ENCODE assay signal across 9 cellular contexts in genomic region chr6:40997256-40997957, GRCh38. TPM values are rescaled to one million over a fixed set of nuclear protein-coding genes. Genes with fewer than 3 reads are reported as not detected.
DNase-seq lines count a peak whose midpoint lies in the region; ATAC-seq and TF ChIP-seq lines count a peak whose summit lies in the region.
"Had no signal": no experiment of that assay in that cellular context is flagged by ENCODE, and none has a peak within 500 bp of the region (broad histone marks: within the 10 kb centered on the region; RNA-seq: fewer than 3 reads in every experiment).

No MANE protein-coding gene starts in this region.

- CTCF ChIA-PET in OCI-LY7 (lab: Charles Lee; ENCODE audit: unreplicated experiment) = no interaction called here

- no peaks in the 10 kb centered on the region for H3K9me3 ChIP-seq in right atrium auricular region
- no peaks in the 10 kb centered on the region for H3K9me3 ChIP-seq in OCI-LY7 (ENCODE audit: low read length)
- H3K9me3 ChIP-seq: tibial nerve had no signal

- intact Hi-C loops in OCI-LY7 (cut with micrococcal nuclease; ENCODE audit: unreplicated experiment) = no loop called here

- no peak overlapping the region for H2AFZ ChIP-seq in OCI-LY7 (ENCODE audit: low read length)

- BruUV-seq in OCI-LY7 (replicated peaks; lab: Mats Ljungman, UMichigan) = no TSS peak

- POLR2A ChIA-PET in OCI-LY7 (lab: Charles Lee) = interaction anchor here (0.7 to 1.3 kb wide), 3 partner anchors 16 to 113 kb away, joined by 3 to 4 read pairs (median 3); no protein-coding TSS in a partner anchor

- no peaks in the 10 kb centered on the region for H3K79me2 ChIP-seq in OCI-LY7 (ENCODE audit: insufficient read depth, low read depth, low read length)

- H4K20me1 ChIP-seq in OCI-LY7 (ENCODE audit: insufficient read depth, low read length) = no peaks in the 10 kb centered on the region

- H3K4me1 ChIP-seq in right atrium auricular region = peaks cover 0 to 24% of the 10 kb centered on the region in 2 donors
- H3K4me1 ChIP-seq in OCI-LY7 (ENCODE audit: insufficient read depth, low read length, poor library complexity, severe bottlenecking) = no peaks in the 10 kb centered on the region

- ATAC-seq in SK-N-SH treated with all-trans-retinoic acid at 6 μM for 48 hours = peak; percentile 78
- ATAC-seq in HG03442 (IDR thresholded peaks at IDR 0.05; ENCODE audit: unreplicated experiment) = no peak
- ATAC-seq in GM21529 (IDR thresholded peaks at IDR 0.05; ENCODE audit: unreplicated experiment) = no peak

- H3K4me2 ChIP-seq in OCI-LY7 (ENCODE audit: low read length) = no peak overlapping the region

- no peak for TF ChIP-seq CTCF in right atrium auricular region (IDR thresholded peaks at IDR 0.05)
- TF ChIP-seq CTCF in OCI-LY7 (conservative IDR thresholded peaks at IDR 0.05; ENCODE audit: low read length) = no peak

- H3K36me3 ChIP-seq in right atrium auricular region (no peaks in the 10 kb centered on the region), OCI-LY7 (ENCODE audit: insufficient read depth, low read length) (no peaks in the 10 kb centered on the region)
- H3K36me3 ChIP-seq: tibial nerve had no signal

- H3K4me3 ChIP-seq in right atrium auricular region (peak overlapping the region in 1 of 2 donors; percentile 2), OCI-LY7 (ENCODE audit: low read depth, low read length, poor library complexity, severe bottlenecking) (no peak overlapping the region)
- H3K4me3 ChIP-seq: tibial nerve had no signal

- no peaks in the 10 kb centered on the region for H3K27me3 ChIP-seq in right atrium auricular region
- H3K27me3 ChIP-seq: tibial nerve had no signal

- peak overlapping the region; percentile 46 to 52 for H3K27ac ChIP-seq in right atrium auricular region
- no peak overlapping the region for H3K27ac ChIP-seq in OCI-LY7 (ENCODE audit: low read depth, low read length, poor library complexity, severe bottlenecking)
- H3K27ac ChIP-seq: tibial nerve had no signal

- H3K9me2 ChIP-seq in OCI-LY7 (ENCODE audit: insufficient read depth, low read length) = no peaks in the 10 kb centered on the region

- DNase-seq in GM04504 (ENCODE audit: low read depth) = peak; percentile 51
- DNase-seq in right atrium auricular region (ENCODE audit: low spot score) = peak; percentile 56
- peak; percentile 52 for DNase-seq in pulmonary artery endothelial cell (ENCODE audit: low read depth, low spot score)
- DNase-seq in HCEC 1CT = no peak
- DNase-seq in OCI-LY7 (ENCODE audit: low spot score) = no peak

TF ChIP-seq in SK-N-SH treated with all-trans-retinoic acid at 6 μM for 48 hours, 23 proteins besides CTCF, POLR2A, EP300 and RAD21:
- no peak for TF ChIP-seq BACH2 (CRISPR knock-in tag; IDR thresholded peaks at IDR 0.05; ENCODE audit: borderline replicate concordance)
- no peak for TF ChIP-seq ISL1 (CRISPR knock-in tag; IDR thresholded peaks at IDR 0.05)
- no peak for TF ChIP-seq OSR1 (CRISPR knock-in tag; IDR thresholded peaks at IDR 0.05)
- no peak for TF ChIP-seq RARB (CRISPR knock-in tag; IDR thresholded peaks at IDR 0.05)
- no peak for TF ChIP-seq POU6F1 (CRISPR knock-in tag; IDR thresholded peaks at IDR 0.05; ENCODE audit: borderline replicate concordance, low read depth)
- TF ChIP-seq ESRRG (CRISPR knock-in tag; IDR thresholded peaks at IDR 0.05) = no peak
- no peak for TF ChIP-seq ZNF565 (CRISPR knock-in tag; conservative IDR thresholded peaks at IDR 0.05; ENCODE audit: low read depth)
- TF ChIP-seq ARNTL (CRISPR knock-in tag; IDR thresholded peaks at IDR 0.05; ENCODE audit: borderline replicate concordance, low read depth) = no peak
- TF ChIP-seq ZFP30 (CRISPR knock-in tag; IDR thresholded peaks at IDR 0.05) = no peak

RNA-seq across cellular contexts. Expression of gene UNC5CL, which starts 41.6 kb away (rescaled TPM):
- total RNA-seq in right atrium auricular region (under 1 TPM; 0.43 to 0.96 TPM), pulmonary artery endothelial cell (0.04 and 0.07 TPM in 2 replicates), OCI-LY7 (2022) (0.49 and 0.63 TPM in 2 replicates)
- total RNA-seq in OCI-LY7 (2014; rRNA removed; shearing (Covaris generic)) = 0.62 and 0.85 TPM in 2 replicates

RNA-seq across cellular contexts. Expression of gene TSPO2, which starts 44.9 kb away (rescaled TPM):
- total RNA-seq in right atrium auricular region (not detected), pulmonary artery endothelial cell (not detected in 2 replicates), OCI-LY7 (2022) (not detected in 2 replicates)
- total RNA-seq in OCI-LY7 (2014; rRNA removed; shearing (Covaris generic)) = not detected in 2 replicates
- total RNA-seq: tibial nerve had no signal

RNA-seq across cellular contexts. Expression of gene APOBEC2, which starts 55.6 kb away (rescaled TPM):
- total RNA-seq in right atrium auricular region (100 to 1,000 TPM; 130 to 245 TPM), pulmonary artery endothelial cell (not detected in 2 replicates), OCI-LY7 (2022) (not detected in 2 replicates)
- total RNA-seq in OCI-LY7 (2014; rRNA removed; shearing (Covaris generic)) = not detected in 2 replicates
- total RNA-seq: tibial nerve had no signal

Comparison
In these comparisons a context has a peak if more than half of its experiments do, and no peak if none do; other contexts are left out.
1. DNase-seq: peak in GM04504 (single experiment), right atrium auricular region (single experiment) and pulmonary artery endothelial cell (single experiment); none in HCEC 1CT (single experiment) and OCI-LY7 (single experiment).
2. RNA of gene APOBEC2, which starts 55.6 kb away (total RNA-seq): 130 to 245 TPM in right atrium auricular region; not detected in pulmonary artery endothelial cell and not detected in OCI-LY7; every median in the first group is over 100 times any median in the second.